ENCODE assay signal across 8 cellular contexts in the genomic region with DNA sequence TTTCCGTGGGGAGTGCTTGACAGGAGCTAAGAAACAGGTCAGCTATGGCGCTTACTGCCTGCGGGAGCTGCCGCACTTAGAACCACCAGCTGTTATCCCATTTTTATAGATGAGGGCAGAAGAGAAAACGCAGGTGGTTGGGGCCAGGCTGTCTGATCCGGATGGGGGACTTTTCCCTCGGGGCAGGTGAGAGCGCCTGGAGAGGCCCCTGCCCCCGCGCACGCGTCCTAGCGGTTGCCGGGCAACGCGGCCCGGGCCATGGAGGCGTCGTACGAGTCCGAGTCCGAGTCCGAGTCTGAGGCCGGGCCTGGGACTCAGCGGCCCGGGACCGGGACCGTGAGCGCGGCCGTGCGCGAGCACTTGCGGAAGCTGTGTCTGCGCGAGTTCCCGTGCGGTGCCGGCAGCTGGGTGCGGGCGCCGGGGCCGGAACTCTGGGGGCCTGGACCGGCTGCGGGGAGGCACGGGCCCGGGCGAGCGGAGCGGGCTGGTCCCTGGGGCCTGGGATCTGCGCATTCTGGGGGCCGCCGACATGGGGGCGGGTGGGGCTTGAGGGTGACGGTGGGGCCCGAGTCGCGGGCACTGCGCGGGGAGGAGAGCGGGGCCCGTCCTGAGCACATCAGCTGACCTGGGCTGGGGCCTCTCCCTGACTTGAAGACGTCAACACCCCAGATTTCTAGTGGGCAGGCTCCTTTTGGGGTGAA. TPM values are rescaled to one million over a fixed set of nuclear protein-coding genes. Genes with fewer than 3 reads are reported as not detected.
DNase-seq lines count a peak whose midpoint lies in the region; ATAC-seq and TF ChIP-seq lines count a peak whose summit lies in the region.

A gene with protein sequence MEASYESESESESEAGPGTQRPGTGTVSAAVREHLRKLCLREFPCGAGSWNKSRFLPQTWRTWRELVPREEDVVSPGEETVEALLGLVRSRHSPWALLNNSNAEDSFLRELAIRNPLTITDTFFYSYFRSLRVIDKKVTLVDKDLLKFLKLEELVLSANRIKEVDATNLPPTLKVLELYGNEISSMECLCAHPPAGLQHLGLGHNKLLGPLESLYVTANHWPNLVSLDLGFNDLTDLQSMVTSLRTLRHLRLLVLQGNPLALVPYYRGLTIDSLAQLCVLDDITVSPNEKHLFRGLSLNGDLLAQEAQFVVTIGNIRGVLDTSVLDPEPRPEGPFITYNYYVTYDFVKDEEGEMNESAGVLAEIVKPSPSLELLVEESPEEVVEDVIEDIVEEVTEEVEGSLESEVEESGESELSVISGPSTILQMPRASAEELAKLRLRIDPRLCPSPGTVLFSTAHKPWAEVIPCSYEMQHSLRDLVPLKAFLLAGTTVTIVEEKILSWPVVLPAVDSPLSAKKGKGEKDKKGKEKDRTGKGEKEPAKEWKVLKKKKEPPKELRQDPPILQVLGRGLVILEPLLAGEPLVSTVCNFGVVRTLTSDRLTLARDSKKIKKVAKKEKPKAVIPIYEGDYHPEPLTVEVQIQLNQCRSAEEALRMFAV (plus strand): TSS at position 237 of the 701 bp plus-strand sequence. CDS start 22 bp downstream, at position 259.

- intact Hi-C loops in Calu3 (cut with micrococcal nuclease; ENCODE audit: unreplicated experiment) (no loop called here), head of caudate nucleus (cut with DNase I) (no loop called here)
- intact Hi-C loops in activated T-helper 1 cell treated with anti-CD3 and anti-CD28 coated beads, Interleukin-12 subunit alpha, Interleukin-12 subunit beta, Interleukin-2, Interleukin-4 antibody, amounts not matched to agents 30 ng/mL and 10 ng/mL and 1 ng/mL, durations not matched to agents 14 hours and 24 hours and 36 hours (cut with micrococcal nuclease), result loop anchor here (2.0 kb wide), 1 partner anchor 16 kb away; no protein-coding TSS in a partner anchor

- H3K27me3 Mint-ChIP-seq in Calu3 (ENCODE audit: unreplicated experiment), result peaks cover 18% of the 10 kb centered on the region
- peaks cover 16% of the 10 kb centered on the region for H3K27me3 Mint-ChIP-seq in activated T-helper 1 cell treated with anti-CD3 and anti-CD28 coated beads, Interleukin-12 subunit alpha, Interleukin-12 subunit beta, Interleukin-2, Interleukin-4 antibody, amounts not matched to agents 30 ng/mL and 10 ng/mL and 1 ng/mL, durations not matched to agents 14 hours and 24 hours and 36 hours (ENCODE audit: insufficient read depth)

- H3K27ac Mint-ChIP-seq in Calu3 (ENCODE audit: unreplicated experiment), result no peak within 1 kb of the TSS
- H3K27ac Mint-ChIP-seq in activated T-helper 1 cell treated with anti-CD3 and anti-CD28 coated beads, Interleukin-12 subunit alpha, Interleukin-12 subunit beta, Interleukin-2, Interleukin-4 antibody, amounts not matched to agents 30 ng/mL and 10 ng/mL and 1 ng/mL, durations not matched to agents 14 hours and 24 hours and 36 hours, result no peak within 1 kb of the TSS

- H3K4me3 Mint-ChIP-seq in Calu3 (ENCODE audit: low read depth, unreplicated experiment), result peak within 1 kb of the TSS; percentile 66
- peak within 1 kb of the TSS; percentile 76 for H3K4me3 Mint-ChIP-seq in activated T-helper 1 cell treated with anti-CD3 and anti-CD28 coated beads, Interleukin-12 subunit alpha, Interleukin-12 subunit beta, Interleukin-2, Interleukin-4 antibody, amounts not matched to agents 30 ng/mL and 10 ng/mL and 1 ng/mL, durations not matched to agents 14 hours and 24 hours and 36 hours

- H3K36me3 Mint-ChIP-seq in Calu3 (ENCODE audit: insufficient read depth, unreplicated experiment), result peaks cover 14% of the 10 kb centered on the region
- no peaks in the 10 kb centered on the region for H3K36me3 Mint-ChIP-seq in activated T-helper 1 cell treated with anti-CD3 and anti-CD28 coated beads, Interleukin-12 subunit alpha, Interleukin-12 subunit beta, Interleukin-2, Interleukin-4 antibody, amounts not matched to agents 30 ng/mL and 10 ng/mL and 1 ng/mL, durations not matched to agents 14 hours and 24 hours and 36 hours (ENCODE audit: low read depth)

- H3K9me3 Mint-ChIP-seq in Calu3 (ENCODE audit: low read depth, unreplicated experiment), result peaks cover 2% of the 10 kb centered on the region
- no peaks in the 10 kb centered on the region for H3K9me3 Mint-ChIP-seq in activated T-helper 1 cell treated with anti-CD3 and anti-CD28 coated beads, Interleukin-12 subunit alpha, Interleukin-12 subunit beta, Interleukin-2, Interleukin-4 antibody, amounts not matched to agents 30 ng/mL and 10 ng/mL and 1 ng/mL, durations not matched to agents 14 hours and 24 hours and 36 hours

- ATAC-seq in omental fat pad (ENCODE audit: low FRiP score) (peak; percentile 60), HG02610 (IDR thresholded peaks at IDR 0.05; ENCODE audit: unreplicated experiment) (no peak)

- DNase-seq in Calu3 (peak; percentile 57), NCI-H1930 (lab: John Stamatoyannopoulos, UW) (peak; percentile 42 to 52), head of caudate nucleus (peak in 32 of 42 donors; percentile 20 to 65 (median 41)), omental fat pad (ENCODE audit: low spot score) (no peak), GM19240 (ENCODE audit: insufficient read length, low spot score) (no peak), A172 (ENCODE audit: low spot score) (no peak)
- DNase-seq in activated T-helper 1 cell treated with anti-CD3 and anti-CD28 coated beads, Interleukin-12 subunit alpha, Interleukin-12 subunit beta, Interleukin-2, Interleukin-4 antibody, amounts not matched to agents 30 ng/mL and 10 ng/mL and 1 ng/mL, durations not matched to agents 14 hours and 24 hours and 36 hours (ENCODE audit: low spot score), result peak; percentile 19

- CTCF ChIA-PET in Calu3 (lab: Charles Lee), result interaction anchor here (0.6 kb wide), 1 partner anchor 29 kb away, joined by 3 read pairs; no protein-coding TSS in a partner anchor

- TF ChIP-seq CTCF in Calu3 (IDR thresholded peaks at IDR 0.05; ENCODE audit: unreplicated experiment), result no peak
- no peak for TF ChIP-seq CTCF in omental fat pad (IDR thresholded peaks at IDR 0.05)

- BruUV-seq in Calu3 (replicated peaks; lab: Mats Ljungman, UMichigan), result no TSS peak

- no peaks in the 10 kb centered on the region for H3K4me1 Mint-ChIP-seq in Calu3 (ENCODE audit: low read depth, unreplicated experiment)
- H3K4me1 Mint-ChIP-seq in activated T-helper 1 cell treated with anti-CD3 and anti-CD28 coated beads, Interleukin-12 subunit alpha, Interleukin-12 subunit beta, Interleukin-2, Interleukin-4 antibody, amounts not matched to agents 30 ng/mL and 10 ng/mL and 1 ng/mL, durations not matched to agents 14 hours and 24 hours and 36 hours (ENCODE audit: low read depth), result peaks cover 5% of the 10 kb centered on the region

RNA-seq across cellular contexts. Expression of the gene that starts here (rescaled TPM):
- total RNA-seq in Calu3 (2022) (not detected in 2 replicates), omental fat pad (1 to 10 TPM in 2 of 4 donors, under 1 TPM in 1, not detected in 1; 0.84 to 1.6 (median 1.1) TPM)
- total RNA-seq in activated T-helper 1 cell treated with anti-CD3 and anti-CD28 coated beads, Interleukin-12 subunit alpha, Interleukin-12 subunit beta, Interleukin-2, Interleukin-4 antibody, amounts not matched to agents 30 ng/mL and 10 ng/mL and 1 ng/mL, durations not matched to agents 14 hours and 24 hours and 36 hours, result 0.26 TPM in 1 of 2 replicates, not detected in the other
- not detected in 2 replicates for total RNA-seq in A172 (2014; rRNA removed; shearing (Covaris generic))

Comparison
In these comparisons a context has a peak if more than half of its experiments do, and no peak if none do; other contexts are left out.
1. Peak in DNase-seq in Calu3; RNA of the gene not detected or under 1 TPM.
2. Peak in DNase-seq in activated T-helper 1 cell treated with anti-CD3 and anti-CD28 coated beads, Interleukin-12 subunit alpha, Interleukin-12 subunit beta, Interleukin-2, Interleukin-4 antibody, amounts not matched to agents 30 ng/mL and 10 ng/mL and 1 ng/mL, durations not matched to agents 14 hours and 24 hours and 36 hours; RNA of the gene not detected or under 1 TPM.
3. DNase-seq: peak in NCI-H1930 (2 of 2) and head of caudate nucleus (32 of 42); none in omental fat pad (single experiment), GM19240 (single experiment) and A172 (single experiment).